8 cellular contexts compared by ENCODE assay signal in the genomic region with DNA sequence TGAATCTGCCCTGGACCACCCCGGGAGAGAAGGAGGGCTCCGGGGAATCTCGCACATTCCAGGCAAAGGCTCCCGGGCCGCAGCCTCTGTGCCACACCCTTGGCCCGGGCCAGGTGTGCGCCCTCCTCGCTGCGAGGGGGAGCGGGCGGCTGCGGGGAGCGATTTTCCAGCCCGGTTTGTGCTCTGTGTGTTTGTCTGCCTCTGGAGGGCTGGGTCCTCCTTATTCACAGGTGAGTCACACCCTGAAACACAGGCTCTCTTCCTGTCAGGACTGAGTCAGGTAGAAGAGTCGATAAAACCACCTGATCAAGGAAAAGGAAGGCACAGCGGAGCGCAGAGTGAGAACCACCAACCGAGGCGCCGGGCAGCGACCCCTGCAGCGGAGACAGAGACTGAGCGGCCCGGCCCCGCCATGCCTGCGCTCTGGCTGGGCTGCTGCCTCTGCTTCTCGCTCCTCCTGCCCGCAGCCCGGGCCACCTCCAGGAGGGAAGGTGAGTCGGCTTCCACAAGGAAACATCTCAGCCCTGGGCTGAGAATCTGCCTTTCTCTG. TPM values are rescaled to one million over a fixed set of nuclear protein-coding genes. Genes with fewer than 3 reads are reported as not detected.
A peak's percentile ranks its signal among the peaks of the same experiment; 100 is the strongest.
DNase-seq lines count a peak whose midpoint lies in the region; ATAC-seq, FAIRE-seq and TF ChIP-seq lines count a peak whose summit lies in the region.

LAMC2 (plus strand) TSS at position 324 of the 550 bp plus-strand sequence; CDS start at position 413, 89 bp downstream.

- TF ChIP-seq EP300 in stomach (IDR thresholded peaks at IDR 0.05): no peak

- H3K27ac ChIP-seq in HUES64 (ENCODE audit: low read depth, low read length) (peak within 1 kb of the TSS; percentile 73), kidney (ENCODE audit: low read depth in 2 of 2, low read length in 2 of 2) (peak within 1 kb of the TSS in 1 of 2 donors; percentile 40), stomach (peak within 1 kb of the TSS; percentile 65 to 83 (median 68))

- whole genome bisulfite sequencing in HUES64: under 1% methylated on average over 30 of the region's 30 CpGs
- WGBS in stomach, 5 donors: 0 to 15% (median 7%) methylated on average over 8 to 30 of the region's 30 CpGs

- TF ChIP-seq POLR2A in stomach (IDR thresholded peaks at IDR 0.05): no peak

- peaks cover 0 to 5% (median 0%) of the 10 kb centered on the region in 5 experiments for H3K9me3 Mint-ChIP-seq in brain

- H3K4me3 Mint-ChIP-seq in brain: peak within 1 kb of the TSS; percentile 57 to 84 (median 82)

- peaks cover 25% of the 10 kb centered on the region for H3K27me3 Mint-ChIP-seq in brain

- DNase-seq in A172 (ENCODE audit: low spot score): peak; percentile 85
- DNase-seq in kidney: peak; percentile 85
- DNase-seq in stomach: peak; percentile 66

- peak in 1 of 2 experiments; percentile 58 for TF ChIP-seq CTCF in brain (conservative IDR thresholded peaks at IDR 0.05)
- TF ChIP-seq CTCF in kidney (IDR thresholded peaks at IDR 0.05; ENCODE audit: borderline replicate concordance, extremely low read depth, insufficient read depth): peak; percentile 25
- peak in 2 of 7 experiments; percentile 6 to 23 for TF ChIP-seq CTCF in stomach (IDR thresholded peaks at IDR 0.05)

- ATAC-seq in GM21515 (IDR thresholded peaks at IDR 0.05; ENCODE audit: unreplicated experiment) (no peak), HG02840 (IDR thresholded peaks at IDR 0.05; ENCODE audit: low FRiP score, unreplicated experiment) (no peak), GM18498 (IDR thresholded peaks at IDR 0.05; ENCODE audit: unreplicated experiment) (no peak)

- H3K4me3 ChIP-seq in HUES64 (ENCODE audit: low read length): peak within 1 kb of the TSS; percentile 62
- peak within 1 kb of the TSS; percentile 18 to 60 for H3K4me3 ChIP-seq in kidney (ENCODE audit: low read length in 2 of 2)
- peak within 1 kb of the TSS; percentile 40 to 46 (median 44) for H3K4me3 ChIP-seq in stomach

- H3K36me3 Mint-ChIP-seq in brain: no peaks in the 10 kb centered on the region

- H3K4me1 Mint-ChIP-seq in brain: peaks cover 13% of the 10 kb centered on the region

- H3K9me3 ChIP-seq in HUES64 (ENCODE audit: insufficient read depth, low read depth, low read length) (no peaks in the 10 kb centered on the region), kidney (ENCODE audit: control insufficient read depth in 1 of 2, low read length in 2 of 2) (no peaks in the 10 kb centered on the region), stomach (no peaks in the 10 kb centered on the region)

- peak within 1 kb of the TSS; percentile 73 for H3K9ac ChIP-seq in HUES64 (ENCODE audit: low read depth, low read length)
- H3K9ac ChIP-seq in kidney (ENCODE audit: low read length in 2 of 2): peak within 1 kb of the TSS in 1 of 2 donors; percentile 44

- H3K4me1 ChIP-seq in HUES64 (ENCODE audit: insufficient read depth, low read length) (peaks cover 5% of the 10 kb centered on the region; the same call in 1 of the 2 replicates), kidney (ENCODE audit: control insufficient read depth in 1 of 2, insufficient read depth in 1 of 2, low read depth in 1 of 2, low read length in 2 of 2) (no peaks in the 10 kb centered on the region), stomach (peaks cover 2 to 16% (median 11%) of the 10 kb centered on the region in 4 donors)

- no peaks in the 10 kb centered on the region for H3K36me3 ChIP-seq in HUES64 (ENCODE audit: insufficient read depth, low read length)
- no peaks in the 10 kb centered on the region for H3K36me3 ChIP-seq in kidney (ENCODE audit: control insufficient read depth in 1 of 2, insufficient read depth in 2 of 2, low read length in 2 of 2)
- no peaks in the 10 kb centered on the region for H3K36me3 ChIP-seq in stomach

- H3K27me3 ChIP-seq in HUES64 (ENCODE audit: insufficient read depth, low read length) (peaks cover 6% of the 10 kb centered on the region; the same call in 1 of the 2 replicates), stomach (peaks cover 0 to 15% (median 0%) of the 10 kb centered on the region in 3 donors)

- peak within 1 kb of the TSS in 1 of 5 experiments; percentile 87 for H3K27ac Mint-ChIP-seq in brain

- FAIRE-seq in kidney (lab: Jason Lieb, UNC): no peak

- intact Hi-C loops in kidney (cut with DNase I): no loop called here
- intact Hi-C loops in stomach (cut with DNase I; ENCODE audit: low total_unique reads): no loop called here

RNA-seq across cellular contexts. Expression of gene LAMC2, which starts in this region (rescaled TPM):
- 24.5 and 36.8 TPM in 2 replicates for total RNA-seq in A172 (2014; rRNA removed; shearing (Covaris generic))
- 3.5 TPM for polyA plus RNA-seq in HUES64 (2013, experiment 1 of 2)
- 3.6 TPM for polyA plus RNA-seq in HUES64 (2013, experiment 2 of 2)
- polyA plus RNA-seq in brain (ENCODE audit: insufficient read depth, low read depth, low replicate concordance) (0.56 TPM), kidney (ENCODE audit: insufficient read depth, low read depth, low replicate concordance) (4.0 TPM), stomach (10 to 100 TPM in 1 of 3 donors, 1 to 10 TPM in 2; 2.0 to 18.7 (median 4.3) TPM)
- total RNA-seq in kidney (89.0 TPM), stomach (10 to 100 TPM in 4 of 5 donors, 1 to 10 TPM in 1; 5.3 to 21.3 (median 12.7) TPM)
